Comparison of ENCODE assay signal across 9 cellular contexts in the genomic region with DNA sequence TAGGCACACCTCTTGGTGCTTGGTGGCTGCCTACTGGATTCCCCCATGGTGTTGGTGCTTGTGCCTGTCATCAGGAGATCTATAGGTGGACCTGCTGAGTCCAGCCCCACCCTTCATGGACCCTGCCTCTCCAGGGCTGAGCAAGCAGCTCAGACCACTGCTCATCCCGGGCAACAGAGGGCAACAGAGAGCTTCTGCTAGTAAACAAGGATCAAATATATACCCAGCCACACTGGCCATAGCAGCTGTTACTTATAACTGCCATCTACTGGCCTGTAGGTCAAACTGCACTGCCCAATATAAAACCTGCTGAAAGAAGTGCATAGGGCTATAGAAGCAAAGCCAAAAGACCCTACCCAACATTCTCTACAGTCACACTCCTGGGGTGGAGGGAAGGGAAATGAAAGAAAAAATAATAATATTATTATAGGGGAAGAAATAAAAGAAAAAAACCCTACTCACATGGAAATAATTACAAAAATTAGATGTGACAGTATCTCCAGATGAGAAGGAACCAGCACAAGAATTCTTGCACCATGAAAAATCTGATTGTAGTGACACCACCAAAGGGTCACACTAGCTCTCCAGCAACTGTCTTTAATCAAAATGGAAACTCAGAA. TPM values are rescaled to one million over a fixed set of nuclear protein-coding genes. Genes with fewer than 3 reads are reported as not detected.
DNase-seq lines count a peak whose midpoint lies in the region; ATAC-seq and TF ChIP-seq lines count a peak whose summit lies in the region.
"Had no signal": no experiment of that assay in that cellular context is flagged by ENCODE, and none has a peak within 500 bp of the region (broad histone marks: within the 10 kb centered on the region; RNA-seq: fewer than 3 reads in every experiment).

No MANE protein-coding gene starts in this region.

- H3K9me3 Mint-ChIP-seq in activated CD8-positive, alpha-beta T cell treated with anti-CD3 and anti-CD28 coated beads, Interleukin-2, amount 10 ng/mL, durations not matched to agents 7 days and 5 days (ENCODE audit: insufficient read depth) = no peaks in the 10 kb centered on the region

- H3K4me3 ChIP-seq in AG10803 (ENCODE audit: low read length) = no peak overlapping the region

- H3K36me3 Mint-ChIP-seq in activated CD8-positive, alpha-beta T cell treated with anti-CD3 and anti-CD28 coated beads, Interleukin-2, amount 10 ng/mL, durations not matched to agents 7 days and 5 days (ENCODE audit: low read depth) = peaks cover 2% of the 10 kb centered on the region

- H3K27me3 Mint-ChIP-seq in activated CD8-positive, alpha-beta T cell treated with anti-CD3 and anti-CD28 coated beads, Interleukin-2, amount 10 ng/mL, durations not matched to agents 7 days and 5 days (ENCODE audit: low read depth) = peaks cover 26% of the 10 kb centered on the region

- CTCF ChIA-PET in activated CD8-positive, alpha-beta T cell treated with anti-CD3 and anti-CD28 coated beads, Interleukin-2, amount 10 ng/mL, durations not matched to agents 7 days and 5 days (lab: Charles Lee) = interaction anchor here (0.6 to 3.1 kb wide), 30 partner anchors 10 to 197 kb away, joined by 3 to 51 read pairs (median 3); partner anchors contain the start of gene ZNF800

- POLR2A ChIA-PET in activated CD8-positive, alpha-beta T cell treated with anti-CD3 and anti-CD28 coated beads, Interleukin-2, amount 10 ng/mL, durations not matched to agents 7 days and 5 days (lab: Charles Lee) = interaction anchor here (1.1 to 2.1 kb wide), 2 partner anchors 55 to 100 kb away, joined by 5 to 23 read pairs; partner anchors contain the start of gene ZNF800

- TF ChIP-seq CTCF in AG10803 (conservative IDR thresholded peaks at IDR 0.05; ENCODE audit: low read length) = peak; percentile 58

- ATAC-seq in GM18861 (IDR thresholded peaks at IDR 0.05; ENCODE audit: unreplicated experiment) (peak; percentile 100), HG02981 (IDR thresholded peaks at IDR 0.05; ENCODE audit: unreplicated experiment) (peak; percentile 100)
- peak; percentile 99 for ATAC-seq in activated CD8-positive, alpha-beta T cell treated with anti-CD3 and anti-CD28 coated beads, Interleukin-2, amount 10 ng/mL, durations not matched to agents 7 days and 5 days

- DNase-seq in AG10803 (ENCODE audit: low read depth) = peak; percentile 58
- peak; percentile 1 for DNase-seq in NCI-H446 treated with DMSO at 0.1 percent for 48 hours (lab: John Stamatoyannopoulos, UW)
- DNase-seq in activated CD8-positive, alpha-beta T cell treated with anti-CD3 and anti-CD28 coated beads, Interleukin-2, amount 10 ng/mL, durations not matched to agents 7 days and 5 days = peak; percentile 76
- peak; percentile 35 for DNase-seq in fibroblast of peridontal ligament (ENCODE audit: extremely low read depth)
- peak; percentile 57 for DNase-seq in stimulated activated CD4-positive, alpha-beta T cell treated with anti-CD3 and anti-CD28 coated beads, Interleukin-15, amount 100 ng/mL, for 24 hours
- no peak for DNase-seq in effector CD8-positive, alpha-beta T cell (lab: John Stamatoyannopoulos, UW)

- no peak overlapping the region for H3K4me3 Mint-ChIP-seq in activated CD8-positive, alpha-beta T cell treated with anti-CD3 and anti-CD28 coated beads, Interleukin-2, amount 10 ng/mL, durations not matched to agents 7 days and 5 days
- H3K4me3 Mint-ChIP-seq: stimulated activated naive CD8-positive, alpha-beta T cell treated with anti-CD3 and anti-CD28 coated beads, Interleukin-15, Interleukin-2, amounts not matched to agents 100 ng/mL and 50 ng/mL, for 24 hours had no signal

- H3K4me1 Mint-ChIP-seq in activated CD8-positive, alpha-beta T cell treated with anti-CD3 and anti-CD28 coated beads, Interleukin-2, amount 10 ng/mL, durations not matched to agents 7 days and 5 days (ENCODE audit: low read depth) = peaks cover 13% of the 10 kb centered on the region

- H3K27ac Mint-ChIP-seq in activated CD8-positive, alpha-beta T cell treated with anti-CD3 and anti-CD28 coated beads, Interleukin-2, amount 10 ng/mL, durations not matched to agents 7 days and 5 days = peak overlapping the region; percentile 33
- H3K27ac Mint-ChIP-seq: stimulated activated naive CD8-positive, alpha-beta T cell treated with anti-CD3 and anti-CD28 coated beads, Interleukin-15, Interleukin-2, amounts not matched to agents 100 ng/mL and 50 ng/mL, for 24 hours had no signal

RNA-seq across cellular contexts. Expression of gene ZNF800, which starts 54.9 kb away (rescaled TPM):
- 10 to 100 TPM; 40.7 to 43.2 TPM for total RNA-seq in activated CD8-positive, alpha-beta T cell treated with anti-CD3 and anti-CD28 coated beads, Interleukin-2, amount 10 ng/mL, durations not matched to agents 7 days and 5 days
